ENCODE assay signal across 8 cellular contexts in the genomic region with DNA sequence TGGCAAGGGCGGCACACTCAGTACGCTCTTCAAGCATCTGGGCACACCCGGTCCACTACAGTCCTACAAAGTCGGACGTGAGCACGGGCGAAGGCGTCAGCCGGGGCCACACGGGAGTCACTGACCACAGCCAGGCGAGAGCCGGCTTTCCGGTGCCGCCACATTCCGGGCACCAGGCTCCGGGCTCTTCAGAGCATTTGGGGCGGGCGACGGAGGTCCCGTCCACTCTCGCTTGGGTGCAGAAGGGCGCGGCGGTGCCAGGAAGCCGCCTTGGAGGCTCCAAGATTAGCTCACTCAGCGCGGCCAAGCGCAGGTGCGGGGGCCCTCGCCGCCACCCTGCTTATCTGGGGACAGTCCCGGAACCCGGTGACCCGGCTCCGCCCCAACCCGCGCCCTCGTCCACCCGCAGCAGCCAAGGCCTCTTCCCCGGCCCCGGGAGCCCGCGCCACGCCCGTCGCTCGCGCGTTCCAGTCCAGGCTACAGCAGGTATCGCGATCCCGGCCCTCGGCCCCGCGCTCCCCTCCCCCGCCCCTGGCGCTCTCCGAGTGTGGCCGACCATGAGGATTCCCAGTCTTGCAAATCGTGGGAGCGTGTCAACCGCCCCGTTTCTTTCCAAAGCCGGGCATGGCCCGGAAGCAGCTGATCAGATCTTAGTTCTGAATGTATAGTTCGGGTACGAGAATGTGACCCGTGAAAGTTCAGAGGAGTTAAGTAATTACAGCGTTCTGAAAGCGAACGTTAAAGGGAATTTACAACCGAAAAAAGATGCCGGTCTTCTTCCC. TPM values are rescaled to one million over a fixed set of nuclear protein-coding genes. Genes with fewer than 3 reads are reported as not detected.
A peak's percentile ranks its signal among the peaks of the same experiment; 100 is the strongest.
DNase-seq lines count a peak whose midpoint lies in the region; ATAC-seq, FAIRE-seq and TF ChIP-seq lines count a peak whose summit lies in the region.

A gene (plus strand): TSS at position 127 of the 782 bp plus-strand sequence. CDS start 2,678 bp downstream, outside the sequence.

- H3K9me3 Mint-ChIP-seq in activated naive CD4-positive, alpha-beta T cell treated with anti-CD3 and anti-CD28 coated beads, Interleukin-2, amount 10 ng/mL, durations not matched to agents 7 days and 5 days = no peaks in the 10 kb centered on the region
- peaks cover 4% of the 10 kb centered on the region for H3K9me3 Mint-ChIP-seq in glutamatergic neuron (ENCODE audit: unreplicated experiment)

- H3K27ac Mint-ChIP-seq in activated naive CD4-positive, alpha-beta T cell treated with anti-CD3 and anti-CD28 coated beads, Interleukin-2, amount 10 ng/mL, durations not matched to agents 7 days and 5 days = peak within 1 kb of the TSS; percentile 39
- peak within 1 kb of the TSS; percentile 68 for H3K27ac Mint-ChIP-seq in glutamatergic neuron (ENCODE audit: unreplicated experiment)

- no peaks in the 10 kb centered on the region for H3K36me3 Mint-ChIP-seq in activated naive CD4-positive, alpha-beta T cell treated with anti-CD3 and anti-CD28 coated beads, Interleukin-2, amount 10 ng/mL, durations not matched to agents 7 days and 5 days
- H3K36me3 Mint-ChIP-seq in glutamatergic neuron (ENCODE audit: unreplicated experiment) = no peaks in the 10 kb centered on the region

- ATAC-seq in GM18870 (IDR thresholded peaks at IDR 0.05; ENCODE audit: unreplicated experiment) (peak; percentile 38), HG03066 (IDR thresholded peaks at IDR 0.05; ENCODE audit: low read depth, unreplicated experiment) (peak; percentile 66)

- H3K4me3 ChIP-seq in OCI-LY1 (ENCODE audit: low read depth, low read length, poor library complexity, severe bottlenecking) (peak within 1 kb of the TSS; percentile 57), osteoblast (ENCODE audit: insufficient read depth, low read length) (peak within 1 kb of the TSS; percentile 79)

- H2AFZ ChIP-seq in OCI-LY1 (ENCODE audit: low read length) = peak within 1 kb of the TSS; percentile 94; the same call in 1 of the 2 replicates
- peak within 1 kb of the TSS; percentile 96 for H2AFZ ChIP-seq in osteoblast (ENCODE audit: low read length)

- CTCF ChIA-PET in activated naive CD4-positive, alpha-beta T cell treated with anti-CD3 and anti-CD28 coated beads, Interleukin-2, amount 10 ng/mL, durations not matched to agents 7 days and 5 days (lab: Charles Lee) = interaction anchor here (1.0 to 1.5 kb wide), 2 partner anchors 21 to 339 kb away, joined by 3 read pairs; a partner anchor contains a TSS

- peak within 1 kb of the TSS; percentile 86 for H3K4me3 Mint-ChIP-seq in activated naive CD4-positive, alpha-beta T cell treated with anti-CD3 and anti-CD28 coated beads, Interleukin-2, amount 10 ng/mL, durations not matched to agents 7 days and 5 days
- peak within 1 kb of the TSS; percentile 94 for H3K4me3 Mint-ChIP-seq in glutamatergic neuron (ENCODE audit: unreplicated experiment)

- H3K9me3 ChIP-seq in OCI-LY1 (ENCODE audit: low read length) = no peaks in the 10 kb centered on the region
- no peaks in the 10 kb centered on the region for H3K9me3 ChIP-seq in osteoblast (ENCODE audit: low read depth, low read length)

- H3K4me2 ChIP-seq in OCI-LY1 (ENCODE audit: low read length) (peak within 1 kb of the TSS; percentile 70), osteoblast (ENCODE audit: insufficient read depth, low read length) (peak within 1 kb of the TSS; percentile 84)

- no peak within 1 kb of the TSS for H3K27ac ChIP-seq in OCI-LY1 (ENCODE audit: low read depth, low read length, poor library complexity, severe bottlenecking)
- H3K27ac ChIP-seq in osteoblast (ENCODE audit: low read depth, low read length) = peak within 1 kb of the TSS; percentile 79

- H3F3A ChIP-seq in OCI-LY1 (ENCODE audit: insufficient read depth, low read length) = no peaks in the 10 kb centered on the region

- H3K36me3 ChIP-seq in OCI-LY1 (ENCODE audit: insufficient read depth, low read length) (no peaks in the 10 kb centered on the region), osteoblast (ENCODE audit: insufficient read depth, low read length) (no peaks in the 10 kb centered on the region)

- H3K27me3 ChIP-seq in OCI-LY1 (ENCODE audit: insufficient read depth, low read length) (no peaks in the 10 kb centered on the region), osteoblast (ENCODE audit: insufficient read depth, low read length) (no peaks in the 10 kb centered on the region)

- peak; percentile 46 for FAIRE-seq in urothelium cell line (lab: Jason Lieb, UNC)

- no peak for TF ChIP-seq CTCF in OCI-LY1 (IDR thresholded peaks at IDR 0.05; ENCODE audit: low read length)
- no peak for TF ChIP-seq CTCF in glutamatergic neuron (IDR thresholded peaks at IDR 0.05; ENCODE audit: partially characterized antibody, unreplicated experiment)
- no peak for TF ChIP-seq CTCF in osteoblast (IDR thresholded peaks at IDR 0.05; ENCODE audit: extremely low read depth, low read depth, low read length)

- peaks cover 26% of the 10 kb centered on the region for H3K27me3 Mint-ChIP-seq in activated naive CD4-positive, alpha-beta T cell treated with anti-CD3 and anti-CD28 coated beads, Interleukin-2, amount 10 ng/mL, durations not matched to agents 7 days and 5 days
- H3K27me3 Mint-ChIP-seq in glutamatergic neuron (ENCODE audit: unreplicated experiment) = peaks cover 4% of the 10 kb centered on the region

- peak within 1 kb of the TSS; percentile 55 for H3K9ac ChIP-seq in OCI-LY1 (ENCODE audit: low read length)

- peaks cover 17% of the 10 kb centered on the region for H3K4me1 ChIP-seq in OCI-LY1 (ENCODE audit: insufficient read depth, low read length, severe bottlenecking)
- H3K4me1 ChIP-seq in osteoblast (ENCODE audit: insufficient read depth, low read length) = peaks cover 12% of the 10 kb centered on the region

- DNase-seq in AG20443 (ENCODE audit: low spot score) = peak; percentile 93
- peak; percentile 63 for DNase-seq in activated naive CD4-positive, alpha-beta T cell treated with anti-CD3 and anti-CD28 coated beads, Interleukin-2, amount 10 ng/mL, durations not matched to agents 7 days and 5 days
- peak; percentile 77 for DNase-seq in glutamatergic neuron
- peak; percentile 96 for DNase-seq in osteoblast (ENCODE audit: insufficient read length, low spot score, missing footprints)
- peak; percentile 92 for DNase-seq in urothelium cell line (ENCODE audit: low spot score)

- peaks cover 10% of the 10 kb centered on the region for H3K4me1 Mint-ChIP-seq in activated naive CD4-positive, alpha-beta T cell treated with anti-CD3 and anti-CD28 coated beads, Interleukin-2, amount 10 ng/mL, durations not matched to agents 7 days and 5 days
- no peaks in the 10 kb centered on the region for H3K4me1 Mint-ChIP-seq in glutamatergic neuron (ENCODE audit: low read depth, unreplicated experiment)

- H3K9me2 ChIP-seq in OCI-LY1 (ENCODE audit: low read depth, low read length) = no peaks in the 10 kb centered on the region

- H4K20me1 ChIP-seq in OCI-LY1 (ENCODE audit: insufficient read depth, low read length) (no peaks in the 10 kb centered on the region), osteoblast (ENCODE audit: insufficient read depth, low read length) (no peaks in the 10 kb centered on the region)

- no peaks in the 10 kb centered on the region for H3K79me2 ChIP-seq in OCI-LY1 (ENCODE audit: insufficient read depth, low read length)
- no peaks in the 10 kb centered on the region for H3K79me2 ChIP-seq in osteoblast (ENCODE audit: insufficient read depth, low read length)

RNA-seq across cellular contexts. Expression of the gene that starts here (rescaled TPM):
- total RNA-seq in glutamatergic neuron (ENCODE audit: unreplicated experiment) = 1.1 TPM
- total RNA-seq in osteoblast = 7.2 and 8.3 TPM in 2 replicates
